In the genomic region with DNA sequence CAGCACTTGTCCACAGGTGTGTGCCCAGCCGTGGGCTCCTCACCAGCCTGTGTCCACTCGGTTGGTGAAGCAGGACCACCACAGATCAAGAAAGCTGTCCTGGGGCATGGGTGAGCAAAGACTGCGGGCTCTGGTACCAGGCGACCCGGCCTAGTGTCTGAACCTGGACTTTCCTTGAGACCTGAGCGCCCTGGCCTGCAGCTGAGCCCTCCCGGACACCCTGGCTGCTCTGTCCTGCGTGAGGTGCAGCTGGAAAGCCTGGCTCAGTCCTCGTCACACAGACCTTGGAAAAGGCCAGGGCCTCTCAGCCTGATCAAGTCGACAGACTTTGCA, we compare ENCODE assay signal across 18 cellular contexts.
DNase-seq lines count a peak whose midpoint lies in the region; ATAC-seq, FAIRE-seq and TF ChIP-seq lines count a peak whose summit lies in the region.
"Had no signal": no experiment of that assay in that cellular context is flagged by ENCODE, and none has a peak within 500 bp of the region (broad histone marks: within the 10 kb centered on the region; RNA-seq: fewer than 3 reads in every experiment).

No MANE protein-coding gene starts in this region.

- H3K4me3 ChIP-seq in HepG2 (replicated peaks in 1 of 3; ENCODE audit: insufficient read depth in 1 of 3, low read depth in 2 of 3, low read length in 3 of 3), result no peak overlapping the region
- H3K4me3 ChIP-seq in right lobe of liver, result no peak overlapping the region
- no peak overlapping the region for H3K4me3 ChIP-seq in mesenchymal stem cell (ENCODE audit: insufficient read depth in 1 of 2, low read depth in 1 of 2, low read length in 2 of 2)
- no peak overlapping the region for H3K4me3 ChIP-seq in stomach
- no peak overlapping the region for H3K4me3 ChIP-seq in sigmoid colon

- H3K27ac Mint-ChIP-seq in activated T-helper 17 cell treated with anti-CD3 and anti-CD28 coated beads, Interleukin-2, amount 50 U/mL, for 72 hours, result no peak overlapping the region
- H3K27ac Mint-ChIP-seq: CD4-positive, alpha-beta T cell had no signal

- H2BK15ac ChIP-seq in mesenchymal stem cell (ENCODE audit: low read depth, poor library complexity, severe bottlenecking), result no peak overlapping the region

- no peaks in the 10 kb centered on the region for H3K4me1 Mint-ChIP-seq in activated T-helper 17 cell treated with anti-CD3 and anti-CD28 coated beads, Interleukin-2, amount 50 U/mL, for 72 hours

- H3K9me3 ChIP-seq in HepG2 (ENCODE audit: low read length) (no peaks in the 10 kb centered on the region), right lobe of liver (no peaks in the 10 kb centered on the region), mesenchymal stem cell (ENCODE audit: control insufficient read depth, low read length) (peaks cover 10% of the 10 kb centered on the region), stomach (peaks cover 0 to 5% (median 0%) of the 10 kb centered on the region in 4 donors), sigmoid colon (peaks cover 0 to 2% (median 0%) of the 10 kb centered on the region in 4 donors)
- H3K9me3 ChIP-seq: BE2C had no signal

- H3K4me1 ChIP-seq in HepG2 (ENCODE audit: insufficient read depth, low read length) (peaks cover 8% of the 10 kb centered on the region), right lobe of liver (no peaks in the 10 kb centered on the region), mesenchymal stem cell (ENCODE audit: control insufficient read depth, insufficient read depth, low read depth, low read length) (peaks cover 21% of the 10 kb centered on the region), stomach (peaks cover 7 to 43% (median 18%) of the 10 kb centered on the region in 4 donors), sigmoid colon (peaks cover 0 to 12% (median 6%) of the 10 kb centered on the region in 4 donors)
- H3K4me1 ChIP-seq: BE2C had no signal

- TF ChIP-seq EP300 in HepG2 (IDR thresholded peaks at IDR 0.05; ENCODE audit: low read depth in 2 of 2, low read length in 2 of 2) (no peak), HepG2 (CRISPR knock-in tag; IDR thresholded peaks at IDR 0.05; ENCODE audit: borderline replicate concordance) (no peak), stomach (IDR thresholded peaks at IDR 0.05) (no peak), sigmoid colon (IDR thresholded peaks at IDR 0.05) (no peak)

- H3K36me3 ChIP-seq in HepG2 (replicated peaks in 1 of 2; ENCODE audit: control insufficient read depth in 1 of 2, insufficient read depth in 2 of 2, low read length in 2 of 2), result no peaks in the 10 kb centered on the region; a peak in 1 of 5 replicates
- H3K36me3 ChIP-seq in right lobe of liver, result no peaks in the 10 kb centered on the region
- H3K36me3 ChIP-seq in mesenchymal stem cell (ENCODE audit: control insufficient read depth in 1 of 2, insufficient read depth in 2 of 2, low read depth in 1 of 2, low read length in 2 of 2), result peaks cover 0 to 3% of the 10 kb centered on the region in 2 experiments
- H3K36me3 ChIP-seq in stomach, result no peaks in the 10 kb centered on the region
- no peaks in the 10 kb centered on the region for H3K36me3 ChIP-seq in sigmoid colon
- H3K36me3 ChIP-seq: BE2C had no signal

- H3K9ac ChIP-seq in HepG2 (ENCODE audit: insufficient read depth, low read depth, low read length) (no peak overlapping the region), mesenchymal stem cell (ENCODE audit: low read length) (peak overlapping the region; percentile 23)

- H4K8ac ChIP-seq in mesenchymal stem cell (ENCODE audit: low read length), result no peak overlapping the region

- no peak overlapping the region for H2AFZ ChIP-seq in HepG2 (ENCODE audit: low read length)
- no peak overlapping the region for H2AFZ ChIP-seq in mesenchymal stem cell (ENCODE audit: low read depth, low read length)

- H3K27ac ChIP-seq in HepG2 (ENCODE audit: extremely low read length, insufficient read depth, low read length), result no peak overlapping the region
- no peak overlapping the region for H3K27ac ChIP-seq in right lobe of liver
- H3K27ac ChIP-seq in mesenchymal stem cell (ENCODE audit: low read length, poor library complexity, severe bottlenecking), result no peak overlapping the region
- peak overlapping the region; percentile 16 to 40 (median 32) for H3K27ac ChIP-seq in stomach
- peak overlapping the region in 2 of 4 donors; percentile 16 to 49 for H3K27ac ChIP-seq in sigmoid colon

- WGBS in HepG2 (ENCODE audit: low lambda C conversion rate), result 92% methylated on average over 7 of the region's 10 CpGs
- 100% methylated on average over 1 of the region's 10 CpGs for WGBS in right lobe of liver (ENCODE audit: insufficient coverage, low coverage, low lambda C conversion rate, missing lambda C conversion rate)
- 85% methylated on average over 9 of the region's 10 CpGs for WGBS in mesenchymal stem cell
- WGBS in stomach, 5 donors, result 85 to 90% (median 89%) methylated on average over 7 to 10 of the region's 10 CpGs
- 92 to 93% methylated on average over 10 of the region's 10 CpGs for WGBS in sigmoid colon, 2 donors

- H3K14ac ChIP-seq in mesenchymal stem cell (ENCODE audit: low read length in 2 of 2), result no peak overlapping the region

- POLR2A ChIA-PET in HepG2 (lab: Yijun Ruan, JAX), result no interaction called here

- DNase-seq in HepG2 (ENCODE audit: low spot score) (no peak), right lobe of liver (no peak), mesenchymal stem cell (no peak), stomach (no peak), sigmoid colon (no peak), C1 segment of cervical spinal cord (lab: John Stamatoyannopoulos, UW) (no peak)
- DNase-seq: BE2C; CD4-positive, alpha-beta T cell; GF-D8; NCI-H1417; NCI-H187; NCI-H2227 treated with DMSO at 0.1 percent for 48 hours; NCI-H510A treated with DMSO at 0.1 percent for 48 hours; NCI-H774; SIG-M5 had no signal

- no peak overlapping the region for H2BK5ac ChIP-seq in mesenchymal stem cell (ENCODE audit: low read depth, low read length, poor library complexity, severe bottlenecking)

- H3K27me3 Mint-ChIP-seq in activated T-helper 17 cell treated with anti-CD3 and anti-CD28 coated beads, Interleukin-2, amount 50 U/mL, for 72 hours, result no peaks in the 10 kb centered on the region
- H3K27me3 Mint-ChIP-seq: CD4-positive, alpha-beta T cell had no signal

- no peak overlapping the region for H3K4me2 ChIP-seq in HepG2 (ENCODE audit: low read depth, low read length)
- no peak overlapping the region for H3K4me2 ChIP-seq in mesenchymal stem cell (ENCODE audit: low read length, poor library complexity, severe bottlenecking)

- no peak for FAIRE-seq in HepG2 (lab: Jason Lieb, UNC)
- FAIRE-seq: GM19239, H1 had no signal

- no peak overlapping the region for H3K18ac ChIP-seq in mesenchymal stem cell (ENCODE audit: low read depth in 1 of 2, low read length in 2 of 2)

- no peak overlapping the region for H3K4ac ChIP-seq in mesenchymal stem cell (ENCODE audit: low read depth in 1 of 2, low read length in 2 of 2)

- no peak overlapping the region for H3K4me3 Mint-ChIP-seq in activated T-helper 17 cell treated with anti-CD3 and anti-CD28 coated beads, Interleukin-2, amount 50 U/mL, for 72 hours
- H3K4me3 Mint-ChIP-seq: CD4-positive, alpha-beta T cell had no signal

- no peaks in the 10 kb centered on the region for H3K9me3 Mint-ChIP-seq in activated T-helper 17 cell treated with anti-CD3 and anti-CD28 coated beads, Interleukin-2, amount 50 U/mL, for 72 hours
- H3K9me3 Mint-ChIP-seq: CD4-positive, alpha-beta T cell had no signal

- no peaks in the 10 kb centered on the region for H3K27me3 ChIP-seq in HepG2 (ENCODE audit: control insufficient read depth in 1 of 2, insufficient read depth in 2 of 2, low read length in 2 of 2)
- H3K27me3 ChIP-seq in right lobe of liver, result no peaks in the 10 kb centered on the region
- no peaks in the 10 kb centered on the region for H3K27me3 ChIP-seq in mesenchymal stem cell (ENCODE audit: control insufficient read depth in 1 of 2, insufficient read depth in 1 of 2, low read length in 2 of 2)
- no peaks in the 10 kb centered on the region for H3K27me3 ChIP-seq in stomach
- no peaks in the 10 kb centered on the region for H3K27me3 ChIP-seq in sigmoid colon
- H3K27me3 ChIP-seq: BE2C had no signal

- H4K20me1 ChIP-seq in HepG2 (ENCODE audit: insufficient read depth, low read length), result no peaks in the 10 kb centered on the region

- in situ Hi-C loops in HepG2 (cut with HindIII; ENCODE audit: extremely low pct_ligation_motif_present, low pct_unique_long_range_greater_than_20kb), result no loop called here

- TF ChIP-seq POLR2A in HepG2 (IDR thresholded peaks at IDR 0.05; ENCODE audit: insufficient read depth in 1 of 2, low read depth in 2 of 2, low read length in 2 of 2) (no peak), right lobe of liver (IDR thresholded peaks at IDR 0.05) (no peak), stomach (IDR thresholded peaks at IDR 0.05) (no peak), sigmoid colon (IDR thresholded peaks at IDR 0.05) (no peak)

- no peaks in the 10 kb centered on the region for H3K79me2 ChIP-seq in HepG2 (ENCODE audit: insufficient read depth, low read length)

- no peak overlapping the region for H3K23ac ChIP-seq in mesenchymal stem cell (ENCODE audit: low read length in 2 of 2)

- H3K79me1 ChIP-seq in mesenchymal stem cell (replicated peaks; ENCODE audit: low read length, poor library complexity, severe bottlenecking), result no peaks in the 10 kb centered on the region

- intact Hi-C loops in HepG2 (cut with micrococcal nuclease; ENCODE audit: unreplicated experiment), result no loop called here
- intact Hi-C loops in right lobe of liver (cut with DNase I), result no loop called here
- intact Hi-C loops in stomach (cut with DNase I; ENCODE audit: low total_unique reads), result no loop called here
- intact Hi-C loops in sigmoid colon (cut with DNase I), result loop anchor here (5.0 kb wide), 1 partner anchor 243 kb away; no protein-coding TSS in a partner anchor

- no peak overlapping the region for H4K91ac ChIP-seq in mesenchymal stem cell (ENCODE audit: low read length)

- no peak overlapping the region for H2BK120ac ChIP-seq in mesenchymal stem cell (ENCODE audit: low read depth, low read length)

- no peak for TF ChIP-seq CTCF in HepG2 (CRISPR knock-in tag; IDR thresholded peaks at IDR 0.05)
- TF ChIP-seq CTCF in right lobe of liver (IDR thresholded peaks at IDR 0.05), result no peak
- TF ChIP-seq CTCF in stomach (IDR thresholded peaks at IDR 0.05), result no peak
- TF ChIP-seq CTCF in sigmoid colon (IDR thresholded peaks at IDR 0.05), result no peak

- H3K36me3 Mint-ChIP-seq in activated T-helper 17 cell treated with anti-CD3 and anti-CD28 coated beads, Interleukin-2, amount 50 U/mL, for 72 hours (ENCODE audit: low read depth), result no peaks in the 10 kb centered on the region

- CTCF ChIA-PET in HepG2 (lab: Yijun Ruan, JAX; ENCODE audit: low intra/inter-chr PET ratio, low total read pairs), result no interaction called here

- no TSS peak for BruUV-seq in HepG2 (replicated peaks; lab: Mats Ljungman, UMichigan)

- no peak for TF ChIP-seq RAD21 in HepG2 (CRISPR knock-in tag; IDR thresholded peaks at IDR 0.05)

- no peak overlapping the region for H2BK12ac ChIP-seq in mesenchymal stem cell (ENCODE audit: low read length in 2 of 2)

- ATAC-seq in HepG2, result peak; percentile 31; the same call in 2 of the 3 replicates
- ATAC-seq in right lobe of liver, result no peak
- ATAC-seq in activated T-helper 17 cell treated with anti-CD3 and anti-CD28 coated beads, Interleukin-2, amount 50 U/mL, for 72 hours (replicated peaks), result no peak

- no peak overlapping the region for H2AK5ac ChIP-seq in mesenchymal stem cell (ENCODE audit: low read length, severe bottlenecking)

TF ChIP-seq in HepG2, 621 proteins besides CTCF, POLR2A, EP300 and RAD21 (continues in another document):
- TF ChIP-seq ZNF329 (CRISPR knock-in tag; IDR thresholded peaks at IDR 0.05; ENCODE audit: low read depth) (no peak), NFYB (CRISPR knock-in tag; IDR thresholded peaks at IDR 0.05) (no peak)

Comparison
In these comparisons a context has a peak if more than half of its experiments do, and no peak if none do; other contexts are left out.
1. H3K27ac ChIP-seq: peak in stomach (5 of 5); none in HepG2 (single experiment), right lobe of liver (0 of 3) and mesenchymal stem cell (single experiment).